16 cellular contexts compared by ENCODE assay signal in genomic region chr7:5779108-5779507, GRCh38. TPM values are rescaled to one million over a fixed set of nuclear protein-coding genes. Genes with fewer than 3 reads are reported as not detected.
DNase-seq lines count a peak whose midpoint lies in the region; ATAC-seq, FAIRE-seq and TF ChIP-seq lines count a peak whose summit lies in the region.
"Had no signal": no experiment of that assay in that cellular context is flagged by ENCODE, and none has a peak within 500 bp of the region (broad histone marks: within the 10 kb centered on the region; RNA-seq: fewer than 3 reads in every experiment).

No MANE protein-coding gene starts in this region.

- peaks cover 48% of the 10 kb centered on the region for H3K4me1 ChIP-seq in left ventricle myocardium inferior
- H3K4me1 ChIP-seq in right cardiac atrium (ENCODE audit: control insufficient read depth, insufficient read depth, low read length): no peaks in the 10 kb centered on the region
- peaks cover 12% of the 10 kb centered on the region for H3K4me1 ChIP-seq in hepatocyte (ENCODE audit: insufficient read depth)
- H3K4me1 ChIP-seq in body of pancreas: peaks cover 22% of the 10 kb centered on the region
- peaks cover 0 to 33% (median 25%) of the 10 kb centered on the region in 4 donors for H3K4me1 ChIP-seq in sigmoid colon

- H4K20me1 ChIP-seq in hepatocyte (ENCODE audit: insufficient read depth, poor library complexity, severe bottlenecking): peaks cover 59% of the 10 kb centered on the region

- FAIRE-seq in urothelium cell line (lab: Jason Lieb, UNC): peak; percentile 13
- FAIRE-seq: TTC549 had no signal

- H3K4me2 ChIP-seq in hepatocyte: peak overlapping the region; percentile 94

- H3K4me3 Mint-ChIP-seq in T-helper 17 cell: peak overlapping the region; percentile 69

- ATAC-seq in right cardiac atrium (no peak), T-helper 17 cell (no peak), body of pancreas (no peak)
- ATAC-seq: Right ventricle myocardium inferior had no signal

- peaks cover 44% of the 10 kb centered on the region for H3K4me1 Mint-ChIP-seq in T-helper 17 cell

- 81% methylated on average over 4 of the region's 4 CpGs for WGBS in right cardiac atrium
- WGBS in hepatocyte (ENCODE audit: low lambda C conversion rate, missing lambda C conversion rate): 64% methylated on average over 4 of the region's 4 CpGs
- 75 to 78% methylated on average over 4 of the region's 4 CpGs for WGBS in body of pancreas, 2 donors
- 78 to 89% methylated on average over 4 of the region's 4 CpGs for WGBS in sigmoid colon, 2 donors

- DNase-seq in left ventricle myocardium inferior (no peak), right cardiac atrium (no peak), T-helper 17 cell (no peak), hepatocyte (ENCODE audit: low spot score) (no peak), urothelium cell line (ENCODE audit: low spot score) (no peak), body of pancreas (no peak), sigmoid colon (no peak), DMS114 treated with DMSO at 0.1 percent for 48 hours (lab: John Stamatoyannopoulos, UW; ENCODE audit: unreplicated experiment) (no peak)
- DNase-seq: GM23248; Karpas-422; NCI-H2029 treated with DMSO at 0.1 percent for 48 hours; NCI-H69; stimulated activated CD4-positive, alpha-beta T cell treated with anti-CD3 and anti-CD28 coated beads, Interleukin-2, amount 100 ng/mL, for 48 hours had no signal

- peak overlapping the region; percentile 19 for H3K27ac ChIP-seq in left ventricle myocardium inferior (replicated peaks)
- no peak overlapping the region for H3K27ac ChIP-seq in right cardiac atrium (ENCODE audit: low read length)
- H3K27ac ChIP-seq in hepatocyte: no peak overlapping the region
- no peak overlapping the region for H3K27ac ChIP-seq in body of pancreas
- H3K27ac ChIP-seq in sigmoid colon: no peak overlapping the region
- H3K27ac ChIP-seq: GM23248, vagina had no signal

- H3K4me3 ChIP-seq in left ventricle myocardium inferior: peak overlapping the region; percentile 91
- no peak overlapping the region for H3K4me3 ChIP-seq in right cardiac atrium (ENCODE audit: low read length)
- H3K4me3 ChIP-seq in hepatocyte: no peak overlapping the region
- no peak overlapping the region for H3K4me3 ChIP-seq in body of pancreas
- H3K4me3 ChIP-seq in sigmoid colon: no peak overlapping the region
- H3K4me3 ChIP-seq: vagina had no signal

- TF ChIP-seq POLR2A in body of pancreas (IDR thresholded peaks at IDR 0.05): no peak
- TF ChIP-seq POLR2A in sigmoid colon (IDR thresholded peaks at IDR 0.05): no peak

- H3K36me3 ChIP-seq in left ventricle myocardium inferior: peaks cover 11% of the 10 kb centered on the region
- no peaks in the 10 kb centered on the region for H3K36me3 ChIP-seq in hepatocyte (replicated peaks; ENCODE audit: insufficient read depth, low read depth)
- no peaks in the 10 kb centered on the region for H3K36me3 ChIP-seq in body of pancreas (replicated peaks in 1 of 2; ENCODE audit: insufficient read depth in 1 of 2, low read depth in 2 of 2)
- H3K36me3 ChIP-seq in sigmoid colon: peaks cover 0 to 6% (median 2%) of the 10 kb centered on the region in 4 donors
- H3K36me3 ChIP-seq: vagina had no signal

- peaks cover 6% of the 10 kb centered on the region for H3K36me3 Mint-ChIP-seq in T-helper 17 cell (ENCODE audit: low read depth)

- H3K9me3 ChIP-seq in left ventricle myocardium inferior (replicated peaks) (no peaks in the 10 kb centered on the region), right cardiac atrium (ENCODE audit: control insufficient read depth, low read length) (no peaks in the 10 kb centered on the region), T-helper 17 cell (ENCODE audit: control insufficient read depth, low read length, poor library complexity, severe bottlenecking) (no peaks in the 10 kb centered on the region), hepatocyte (ENCODE audit: low read depth) (no peaks in the 10 kb centered on the region), body of pancreas (no peaks in the 10 kb centered on the region), sigmoid colon (no peaks in the 10 kb centered on the region)
- H3K9me3 ChIP-seq: vagina had no signal

- no peak for TF ChIP-seq CTCF in left ventricle myocardium inferior (IDR thresholded peaks at IDR 0.05; ENCODE audit: borderline replicate concordance)
- TF ChIP-seq CTCF in hepatocyte (IDR thresholded peaks at IDR 0.05; ENCODE audit: poor library complexity): no peak
- no peak for TF ChIP-seq CTCF in body of pancreas (IDR thresholded peaks at IDR 0.05)
- TF ChIP-seq CTCF in sigmoid colon (IDR thresholded peaks at IDR 0.05): no peak

- no peaks in the 10 kb centered on the region for H3K27me3 Mint-ChIP-seq in T-helper 17 cell

- H3K27ac Mint-ChIP-seq in T-helper 17 cell: peak overlapping the region; percentile 95

- TF ChIP-seq EP300 in sigmoid colon (IDR thresholded peaks at IDR 0.05): no peak

- H3K79me2 ChIP-seq in hepatocyte: peaks cover 63% of the 10 kb centered on the region

- intact Hi-C loops in left ventricle myocardium inferior (cut with micrococcal nuclease): no loop called here
- intact Hi-C loops in right cardiac atrium (cut with DNase I): no loop called here
- intact Hi-C loops in body of pancreas (cut with DNase I): no loop called here
- intact Hi-C loops in sigmoid colon (cut with DNase I): no loop called here

- H3K27me3 ChIP-seq in left ventricle myocardium inferior (ENCODE audit: low read depth) (no peaks in the 10 kb centered on the region), right cardiac atrium (ENCODE audit: control insufficient read depth, insufficient read depth) (no peaks in the 10 kb centered on the region), hepatocyte (no peaks in the 10 kb centered on the region), body of pancreas (no peaks in the 10 kb centered on the region), sigmoid colon (no peaks in the 10 kb centered on the region)
- H3K27me3 ChIP-seq: vagina had no signal

- H3K9me2 ChIP-seq in hepatocyte (replicated peaks; ENCODE audit: insufficient read depth): no peaks in the 10 kb centered on the region

- no peak overlapping the region for H2AFZ ChIP-seq in hepatocyte
- H2AFZ ChIP-seq: GM23248 had no signal

RNA-seq across cellular contexts. Expression of gene RNF216, which starts 2.4 kb away (rescaled TPM):
- total RNA-seq in left ventricle myocardium inferior (26.1 TPM), right cardiac atrium (10 to 100 TPM; 30.4 to 52.2 (median 31.3) TPM), T-helper 17 cell (10 to 100 TPM; 74.1 to 74.7 TPM), hepatocyte (34.8 and 35.3 TPM in 2 replicates), body of pancreas (10 to 100 TPM; 17.4 to 31.6 TPM), sigmoid colon (10 to 100 TPM; 32.1 to 47.6 (median 39.9) TPM)
- polyA plus RNA-seq in right cardiac atrium (24.8 TPM), hepatocyte (25.2 and 27.7 TPM in 2 replicates), sigmoid colon (10 to 100 TPM in 1 of 3 donors, 1 to 10 TPM in 2; 4.8 to 14.7 (median 6.0) TPM)
